In genomic region chr12:105156260-105156659, GRCh38 we compare ENCODE assay signal across 1 cellular context.
TF ChIP-seq lines count a peak whose summit lies in the region.

No MANE protein-coding gene starts in this region.

TF ChIP-seq in IMR-90, 13 proteins besides CTCF, POLR2A, EP300 and RAD21:
- TF ChIP-seq SMC3 (IDR thresholded peaks at IDR 0.05; ENCODE audit: low read depth, low read length) = no peak
- TF ChIP-seq MAFK (IDR thresholded peaks at IDR 0.05; ENCODE audit: low read depth, low read length) = 0 out of 2 replicates have a peak, but pooled peaks have one; percentile 9
